8 cellular contexts compared by ENCODE assay signal in the genomic region with DNA sequence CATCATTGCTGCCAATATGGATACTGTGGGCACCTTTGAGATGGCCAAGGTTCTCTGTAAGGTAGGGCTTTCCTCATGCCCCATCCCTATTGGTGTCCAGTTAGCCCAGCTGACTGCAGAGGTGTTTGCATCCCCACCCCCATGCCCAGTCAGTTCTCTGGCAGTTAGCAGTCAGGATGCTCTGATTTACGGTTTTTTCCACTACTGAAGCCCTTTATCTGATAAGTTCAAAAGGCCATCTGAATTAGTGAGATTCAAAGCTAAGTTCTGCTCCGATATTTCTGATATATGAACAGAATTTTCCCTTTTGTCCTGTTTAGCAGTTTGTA. TPM values are rescaled to one million over a fixed set of nuclear protein-coding genes. Genes with fewer than 3 reads are reported as not detected.
DNase-seq lines count a peak whose midpoint lies in the region; ATAC-seq and TF ChIP-seq lines count a peak whose summit lies in the region.

No MANE protein-coding gene starts in this region.

- H2BK5ac ChIP-seq in mesenchymal stem cell (ENCODE audit: low read depth, low read length, poor library complexity, severe bottlenecking): no peak overlapping the region

- TF ChIP-seq CTCF in heart left ventricle (IDR thresholded peaks at IDR 0.05): no peak
- no peak for TF ChIP-seq CTCF in astrocyte of the cerebellum (IDR thresholded peaks at IDR 0.05; ENCODE audit: low read depth, low read length, missing control alignments)

- H3K4me3 ChIP-seq in heart left ventricle: peak overlapping the region; percentile 55 to 99 (median 88)
- peak overlapping the region; percentile 76 for H3K4me3 ChIP-seq in astrocyte of the cerebellum (ENCODE audit: low read depth, low read length)
- peak overlapping the region in 1 of 2 experiments; percentile 99 for H3K4me3 ChIP-seq in mesenchymal stem cell (ENCODE audit: insufficient read depth in 1 of 2, low read depth in 1 of 2, low read length in 2 of 2)
- H3K4me3 ChIP-seq in aorta (ENCODE audit: low read length in 2 of 2): peak overlapping the region; percentile 43 to 60

- peak overlapping the region; percentile 1 to 45 for H2BK12ac ChIP-seq in mesenchymal stem cell (ENCODE audit: low read length in 2 of 2)

- H3K4ac ChIP-seq in mesenchymal stem cell (ENCODE audit: low read depth in 1 of 2, low read length in 2 of 2): peak overlapping the region in 1 of 2 experiments; percentile 95

- H3K79me1 ChIP-seq in mesenchymal stem cell (replicated peaks; ENCODE audit: low read length, poor library complexity, severe bottlenecking): peaks cover 29% of the 10 kb centered on the region

- H3K14ac ChIP-seq in mesenchymal stem cell (ENCODE audit: low read length in 2 of 2): no peak overlapping the region

- H3K27ac ChIP-seq in heart left ventricle: peak overlapping the region in 9 of 12 donors; percentile 85 to 98 (median 93)
- H3K27ac ChIP-seq in mesenchymal stem cell (ENCODE audit: low read length, poor library complexity, severe bottlenecking): no peak overlapping the region
- peak overlapping the region in 1 of 2 donors; percentile 93 for H3K27ac ChIP-seq in aorta (ENCODE audit: low read depth in 1 of 2, low read length in 2 of 2)

- H3K36me3 ChIP-seq in heart left ventricle: peaks cover 0 to 51% (median 44%) of the 10 kb centered on the region in 9 donors
- H3K36me3 ChIP-seq in mesenchymal stem cell (ENCODE audit: control insufficient read depth in 1 of 2, insufficient read depth in 2 of 2, low read depth in 1 of 2, low read length in 2 of 2): peaks cover 24 to 51% of the 10 kb centered on the region in 2 experiments
- H3K36me3 ChIP-seq in aorta (ENCODE audit: control insufficient read depth in 1 of 2, insufficient read depth in 2 of 2, low read length in 1 of 2): peaks cover 0 to 4% of the 10 kb centered on the region in 2 donors

- peak overlapping the region; percentile 70 for H3K4me2 ChIP-seq in mesenchymal stem cell (ENCODE audit: low read length, poor library complexity, severe bottlenecking)

- intact Hi-C loops in heart left ventricle (cut with DNase I): loop anchor here in 3 of 10 donors (2.0 to 5.0 kb wide), 3 partner anchors 39 to 204 kb away; a partner anchor contains a TSS
- intact Hi-C loops in left ventricle myocardium superior (cut with micrococcal nuclease): no loop called here
- intact Hi-C loops in aorta (cut with DNase I): loop anchor here in 1 of 2 donors (5.0 kb wide), 1 partner anchor 36 kb away; a partner anchor contains a TSS

- 67 to 81% (median 68%) methylated on average over 2 of the region's 2 CpGs for WGBS in heart left ventricle, 4 donors
- 86% methylated on average over 2 of the region's 2 CpGs for WGBS in mesenchymal stem cell
- WGBS in aorta, 2 donors: 71 to 73% methylated on average over 2 of the region's 2 CpGs

- no peaks in the 10 kb centered on the region for H3K9me3 ChIP-seq in heart left ventricle
- no peaks in the 10 kb centered on the region for H3K9me3 ChIP-seq in mesenchymal stem cell (ENCODE audit: control insufficient read depth, low read length)
- no peaks in the 10 kb centered on the region for H3K9me3 ChIP-seq in aorta (ENCODE audit: control insufficient read depth, low read length)

- no peak overlapping the region for H2BK15ac ChIP-seq in mesenchymal stem cell (ENCODE audit: low read depth, poor library complexity, severe bottlenecking)

- DNase-seq in heart left ventricle (no peak), left ventricle myocardium superior (no peak), astrocyte of the cerebellum (ENCODE audit: low read depth) (no peak), mesenchymal stem cell (no peak), aorta (no peak), ACHN (no peak), DMS79 (lab: John Stamatoyannopoulos, UW) (no peak)

- H3K23ac ChIP-seq in mesenchymal stem cell (ENCODE audit: low read length in 2 of 2): no peak overlapping the region

- no peaks in the 10 kb centered on the region for H3K27me3 ChIP-seq in heart left ventricle
- H3K27me3 ChIP-seq in mesenchymal stem cell (ENCODE audit: control insufficient read depth in 1 of 2, insufficient read depth in 1 of 2, low read length in 2 of 2): no peaks in the 10 kb centered on the region
- no peaks in the 10 kb centered on the region for H3K27me3 ChIP-seq in aorta (ENCODE audit: control insufficient read depth in 1 of 2, insufficient read depth in 2 of 2, low read length in 1 of 2)

- no peak overlapping the region for H3K18ac ChIP-seq in mesenchymal stem cell (ENCODE audit: low read depth in 1 of 2, low read length in 2 of 2)

- in situ Hi-C loops in astrocyte of the cerebellum (cut with HindIII; ENCODE audit: low sequenced_read_pairs): no loop called here
- in situ Hi-C loops in ACHN (cut with HindIII; ENCODE audit: low pct_ligation_motif_present, low pct_unique_long_range_greater_than_20kb, low sequenced_read_pairs): no loop called here

- peak overlapping the region; percentile 93 for H4K8ac ChIP-seq in mesenchymal stem cell (ENCODE audit: low read length)

- no peak overlapping the region for H4K91ac ChIP-seq in mesenchymal stem cell (ENCODE audit: low read length)

- no peak for TF ChIP-seq POLR2A in heart left ventricle (IDR thresholded peaks at IDR 0.05)

- ATAC-seq in heart left ventricle: no peak
- ATAC-seq in left ventricle myocardium superior: no peak
- ATAC-seq in aorta (ENCODE audit: low FRiP score): no peak
- no peak for ATAC-seq in GM18909 (IDR thresholded peaks at IDR 0.05; ENCODE audit: poor library complexity, unreplicated experiment)

- H3K4me1 ChIP-seq in heart left ventricle: peaks cover 0 to 55% (median 35%) of the 10 kb centered on the region in 12 donors
- H3K4me1 ChIP-seq in mesenchymal stem cell (ENCODE audit: control insufficient read depth, insufficient read depth, low read depth, low read length): peaks cover 12% of the 10 kb centered on the region
- peaks cover 0 to 3% of the 10 kb centered on the region in 2 donors for H3K4me1 ChIP-seq in aorta (ENCODE audit: control insufficient read depth in 1 of 2, insufficient read depth in 2 of 2, low read length in 2 of 2)

- H2AFZ ChIP-seq in mesenchymal stem cell (ENCODE audit: low read depth, low read length): no peak overlapping the region

- peak overlapping the region; percentile 98 for H3K9ac ChIP-seq in mesenchymal stem cell (ENCODE audit: low read length)

- H2AK5ac ChIP-seq in mesenchymal stem cell (ENCODE audit: low read length, severe bottlenecking): peak overlapping the region; percentile 64

- no peak overlapping the region for H2BK120ac ChIP-seq in mesenchymal stem cell (ENCODE audit: low read depth, low read length)

RNA-seq across cellular contexts. Expression of a gene that starts 0.8 kb away (rescaled TPM):
- total RNA-seq in heart left ventricle: 10 to 100 TPM; 23.9 to 55.9 (median 32.8) TPM
- polyA plus RNA-seq in heart left ventricle: 10 to 100 TPM; 26.6 to 28.1 TPM
- total RNA-seq in left ventricle myocardium superior: 29.0 TPM
- 51.5 TPM for polyA plus RNA-seq in mesenchymal stem cell (2013, experiment 1 of 2)
- polyA plus RNA-seq in mesenchymal stem cell (2013, experiment 2 of 2): 50.5 TPM
- total RNA-seq in aorta: 10 to 100 TPM; 44.6 to 59.1 TPM
- 10 to 100 TPM; 55.2 to 66.6 TPM for polyA plus RNA-seq in aorta

RNA-seq across cellular contexts. Expression of a gene that starts 1.3 kb away (rescaled TPM):
- total RNA-seq in heart left ventricle (100 to 1,000 TPM; 174 to 217 (median 197) TPM), left ventricle myocardium superior (225 TPM), aorta (100 to 1,000 TPM; 122 to 123 TPM)
- polyA plus RNA-seq in heart left ventricle (100 to 1,000 TPM; 276 to 287 TPM), aorta (100 to 1,000 TPM; 222 to 345 TPM)
- polyA plus RNA-seq in mesenchymal stem cell (2013, experiment 1 of 2): 423 TPM
- 424 TPM for polyA plus RNA-seq in mesenchymal stem cell (2013, experiment 2 of 2)

RNA-seq across cellular contexts. Expression of a gene that starts 8.9 kb away (rescaled TPM):
- total RNA-seq in heart left ventricle: 10 to 100 TPM; 34.5 to 58.1 (median 42.6) TPM
- 10 to 100 TPM; 16.1 to 55.4 TPM for polyA plus RNA-seq in heart left ventricle
- 34.5 TPM for total RNA-seq in left ventricle myocardium superior
- polyA plus RNA-seq in mesenchymal stem cell (2013, experiment 1 of 2): 64.4 TPM
- 71.9 TPM for polyA plus RNA-seq in mesenchymal stem cell (2013, experiment 2 of 2)
- total RNA-seq in aorta: 10 to 100 TPM; 78.3 to 79.2 TPM
- polyA plus RNA-seq in aorta: 10 to 100 TPM; 40.9 to 48.0 TPM

RNA-seq across cellular contexts. Expression of a gene that starts 17.6 kb away (rescaled TPM):
- 10 to 100 TPM; 12.8 to 22.6 (median 15.5) TPM for total RNA-seq in heart left ventricle
- polyA plus RNA-seq in heart left ventricle: 10 to 100 TPM; 20.8 to 26.5 TPM
- 15.4 TPM for total RNA-seq in left ventricle myocardium superior
- polyA plus RNA-seq in mesenchymal stem cell (2013, experiment 1 of 2): 24.8 TPM
- 26.3 TPM for polyA plus RNA-seq in mesenchymal stem cell (2013, experiment 2 of 2)
- 10 to 100 TPM; 15.2 to 19.5 TPM for total RNA-seq in aorta
- polyA plus RNA-seq in aorta: 10 to 100 TPM; 38.7 to 49.6 TPM

RNA-seq across cellular contexts. Expression of a gene that starts 20.2 kb away (rescaled TPM):
- total RNA-seq in heart left ventricle: 10 to 100 TPM; 20.2 to 42.3 (median 34.5) TPM
- 10 to 100 TPM; 32.1 to 72.8 TPM for polyA plus RNA-seq in heart left ventricle
- 30.1 TPM for total RNA-seq in left ventricle myocardium superior
- 40.1 TPM for polyA plus RNA-seq in mesenchymal stem cell (2013, experiment 1 of 2)
- 38.0 TPM for polyA plus RNA-seq in mesenchymal stem cell (2013, experiment 2 of 2)
- 10 to 100 TPM; 38.3 to 45.8 TPM for total RNA-seq in aorta
- polyA plus RNA-seq in aorta: 100 to 1,000 TPM; 130 to 179 TPM
